ENCODE assay signal across 1 cellular context in genomic region chr1:161502181-161502580, GRCh38.
TF ChIP-seq lines count a peak whose summit lies in the region.

No MANE protein-coding gene starts in this region.

TF ChIP-seq in HEK293, 187 proteins besides CTCF, POLR2A, EP300 and RAD21 (continued from another document and continues in another):
- TF ChIP-seq, protein P1, sequence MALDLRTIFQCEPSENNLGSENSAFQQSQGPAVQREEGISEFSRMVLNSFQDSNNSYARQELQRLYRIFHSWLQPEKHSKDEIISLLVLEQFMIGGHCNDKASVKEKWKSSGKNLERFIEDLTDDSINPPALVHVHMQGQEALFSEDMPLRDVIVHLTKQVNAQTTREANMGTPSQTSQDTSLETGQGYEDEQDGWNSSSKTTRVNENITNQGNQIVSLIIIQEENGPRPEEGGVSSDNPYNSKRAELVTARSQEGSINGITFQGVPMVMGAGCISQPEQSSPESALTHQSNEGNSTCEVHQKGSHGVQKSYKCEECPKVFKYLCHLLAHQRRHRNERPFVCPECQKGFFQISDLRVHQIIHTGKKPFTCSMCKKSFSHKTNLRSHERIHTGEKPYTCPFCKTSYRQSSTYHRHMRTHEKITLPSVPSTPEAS (tag by site-specific recombination; IDR thresholded peaks at IDR 0.05): no peak
- TF ChIP-seq KLF7 (tag by site-specific recombination; IDR thresholded peaks at IDR 0.05; ENCODE audit: borderline replicate concordance): no peak
- TF ChIP-seq ZNF600 (tag by site-specific recombination; IDR thresholded peaks at IDR 0.05): peak; percentile 85
- TF ChIP-seq MYNN (tag by site-specific recombination; IDR thresholded peaks at IDR 0.05; ENCODE audit: borderline replicate concordance): no peak
- no peak for TF ChIP-seq ZBTB8A (tag by site-specific recombination; IDR thresholded peaks at IDR 0.05)
- no peak for TF ChIP-seq YY1 (tag by site-specific recombination; IDR thresholded peaks at IDR 0.05)
- no peak for TF ChIP-seq ZNF768 (tag by site-specific recombination; IDR thresholded peaks at IDR 0.05)
- TF ChIP-seq ZNF10 (tag by site-specific recombination; IDR thresholded peaks at IDR 0.05): no peak
- TF ChIP-seq GLIS2 (tag by site-specific recombination; IDR thresholded peaks at IDR 0.05): no peak
- TF ChIP-seq ZNF16 (tag by site-specific recombination; IDR thresholded peaks at IDR 0.05; ENCODE audit: low read depth): no peak
- TF ChIP-seq ZNF658 (tag by site-specific recombination; IDR thresholded peaks at IDR 0.05): no peak
- TF ChIP-seq FEZF1 (tag by site-specific recombination; IDR thresholded peaks at IDR 0.05): peak; percentile 95
- TF ChIP-seq, protein P2, sequence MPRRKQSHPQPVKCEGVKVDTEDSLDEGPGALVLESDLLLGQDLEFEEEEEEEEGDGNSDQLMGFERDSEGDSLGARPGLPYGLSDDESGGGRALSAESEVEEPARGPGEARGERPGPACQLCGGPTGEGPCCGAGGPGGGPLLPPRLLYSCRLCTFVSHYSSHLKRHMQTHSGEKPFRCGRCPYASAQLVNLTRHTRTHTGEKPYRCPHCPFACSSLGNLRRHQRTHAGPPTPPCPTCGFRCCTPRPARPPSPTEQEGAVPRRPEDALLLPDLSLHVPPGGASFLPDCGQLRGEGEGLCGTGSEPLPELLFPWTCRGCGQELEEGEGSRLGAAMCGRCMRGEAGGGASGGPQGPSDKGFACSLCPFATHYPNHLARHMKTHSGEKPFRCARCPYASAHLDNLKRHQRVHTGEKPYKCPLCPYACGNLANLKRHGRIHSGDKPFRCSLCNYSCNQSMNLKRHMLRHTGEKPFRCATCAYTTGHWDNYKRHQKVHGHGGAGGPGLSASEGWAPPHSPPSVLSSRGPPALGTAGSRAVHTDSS (tag by site-specific recombination; IDR thresholded peaks at IDR 0.05): 0 out of 2 replicates have a peak, but pooled peaks have one; percentile 21
- no peak for TF ChIP-seq ZNF23 (tag by site-specific recombination; IDR thresholded peaks at IDR 0.05; ENCODE audit: borderline replicate concordance)
- TF ChIP-seq ZNF350 (tag by site-specific recombination; IDR thresholded peaks at IDR 0.05): no peak
- TF ChIP-seq PRDM6 (tag by site-specific recombination; IDR thresholded peaks at IDR 0.05): peak; percentile 88
- TF ChIP-seq, protein P3, sequence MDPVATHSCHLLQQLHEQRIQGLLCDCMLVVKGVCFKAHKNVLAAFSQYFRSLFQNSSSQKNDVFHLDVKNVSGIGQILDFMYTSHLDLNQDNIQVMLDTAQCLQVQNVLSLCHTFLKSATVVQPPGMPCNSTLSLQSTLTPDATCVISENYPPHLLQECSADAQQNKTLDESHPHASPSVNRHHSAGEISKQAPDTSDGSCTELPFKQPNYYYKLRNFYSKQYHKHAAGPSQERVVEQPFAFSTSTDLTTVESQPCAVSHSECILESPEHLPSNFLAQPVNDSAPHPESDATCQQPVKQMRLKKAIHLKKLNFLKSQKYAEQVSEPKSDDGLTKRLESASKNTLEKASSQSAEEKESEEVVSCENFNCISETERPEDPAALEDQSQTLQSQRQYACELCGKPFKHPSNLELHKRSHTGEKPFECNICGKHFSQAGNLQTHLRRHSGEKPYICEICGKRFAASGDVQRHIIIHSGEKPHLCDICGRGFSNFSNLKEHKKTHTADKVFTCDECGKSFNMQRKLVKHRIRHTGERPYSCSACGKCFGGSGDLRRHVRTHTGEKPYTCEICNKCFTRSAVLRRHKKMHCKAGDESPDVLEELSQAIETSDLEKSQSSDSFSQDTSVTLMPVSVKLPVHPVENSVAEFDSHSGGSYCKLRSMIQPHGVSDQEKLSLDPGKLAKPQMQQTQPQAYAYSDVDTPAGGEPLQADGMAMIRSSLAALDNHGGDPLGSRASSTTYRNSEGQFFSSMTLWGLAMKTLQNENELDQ (tag by site-specific recombination; IDR thresholded peaks at IDR 0.05; ENCODE audit: low read depth): no peak
- TF ChIP-seq IKZF3 (tag by site-specific recombination; IDR thresholded peaks at IDR 0.05): peak; percentile 66; the same call in 1 of the 2 replicates
- no peak for TF ChIP-seq ZSCAN18 (tag by site-specific recombination; IDR thresholded peaks at IDR 0.05)
- TF ChIP-seq ZNF560 (tag by site-specific recombination; IDR thresholded peaks at IDR 0.05; ENCODE audit: borderline replicate concordance): no peak
- peak; percentile 46; the same call in 1 of the 2 replicates for TF ChIP-seq SCRT2 (tag by site-specific recombination; IDR thresholded peaks at IDR 0.05)
- TF ChIP-seq ZNF248 (tag by site-specific recombination; IDR thresholded peaks at IDR 0.05): no peak
- no peak for TF ChIP-seq TRIM28 (IDR thresholded peaks at IDR 0.05; ENCODE audit: borderline replicate concordance, low read length)
- no peak for TF ChIP-seq ZNF585B (tag by site-specific recombination; IDR thresholded peaks at IDR 0.05)
- no peak for TF ChIP-seq ZNF239 (tag by site-specific recombination; IDR thresholded peaks at IDR 0.05)
- no peak for TF ChIP-seq ZNF571 (tag by site-specific recombination; IDR thresholded peaks at IDR 0.05)
- no peak for TF ChIP-seq MEIS1 (CRISPR knock-in tag; IDR thresholded peaks at IDR 0.05; ENCODE audit: borderline replicate concordance)
- no peak for TF ChIP-seq PRDM2 (tag by site-specific recombination; IDR thresholded peaks at IDR 0.05; ENCODE audit: borderline replicate concordance)
- TF ChIP-seq ZNF391 (tag by site-specific recombination; IDR thresholded peaks at IDR 0.05; ENCODE audit: borderline replicate concordance, low read depth): no peak
- no peak for TF ChIP-seq ZBTB21 (tag by site-specific recombination; IDR thresholded peaks at IDR 0.05)
- peak; percentile 59; the same call in 1 of the 2 replicates for TF ChIP-seq PRDM4 (tag by site-specific recombination; IDR thresholded peaks at IDR 0.05)
- no peak for TF ChIP-seq ZNF677 (tag by site-specific recombination; IDR thresholded peaks at IDR 0.05)
- TF ChIP-seq ZBTB48 (tag by site-specific recombination; IDR thresholded peaks at IDR 0.05): peak; percentile 85
- no peak for TF ChIP-seq ZNF184 (tag by site-specific recombination; IDR thresholded peaks at IDR 0.05)
- no peak for TF ChIP-seq ZNF777 (tag by site-specific recombination; IDR thresholded peaks at IDR 0.05; ENCODE audit: borderline replicate concordance)
- TF ChIP-seq, protein P4, sequence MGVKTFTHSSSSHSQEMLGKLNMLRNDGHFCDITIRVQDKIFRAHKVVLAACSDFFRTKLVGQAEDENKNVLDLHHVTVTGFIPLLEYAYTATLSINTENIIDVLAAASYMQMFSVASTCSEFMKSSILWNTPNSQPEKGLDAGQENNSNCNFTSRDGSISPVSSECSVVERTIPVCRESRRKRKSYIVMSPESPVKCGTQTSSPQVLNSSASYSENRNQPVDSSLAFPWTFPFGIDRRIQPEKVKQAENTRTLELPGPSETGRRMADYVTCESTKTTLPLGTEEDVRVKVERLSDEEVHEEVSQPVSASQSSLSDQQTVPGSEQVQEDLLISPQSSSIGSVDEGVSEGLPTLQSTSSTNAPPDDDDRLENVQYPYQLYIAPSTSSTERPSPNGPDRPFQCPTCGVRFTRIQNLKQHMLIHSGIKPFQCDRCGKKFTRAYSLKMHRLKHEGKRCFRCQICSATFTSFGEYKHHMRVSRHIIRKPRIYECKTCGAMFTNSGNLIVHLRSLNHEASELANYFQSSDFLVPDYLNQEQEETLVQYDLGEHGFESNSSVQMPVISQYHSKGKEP (tag by site-specific recombination; IDR thresholded peaks at IDR 0.05): peak; percentile 61
- TF ChIP-seq ZNF626 (tag by site-specific recombination; IDR thresholded peaks at IDR 0.05): no peak
- peak; percentile 96 for TF ChIP-seq GLIS1 (tag by site-specific recombination; IDR thresholded peaks at IDR 0.05)
- no peak for TF ChIP-seq ZNF521 (tag by site-specific recombination; IDR thresholded peaks at IDR 0.05)
